ENCODE assay signal across 8 cellular contexts in the genomic region with DNA sequence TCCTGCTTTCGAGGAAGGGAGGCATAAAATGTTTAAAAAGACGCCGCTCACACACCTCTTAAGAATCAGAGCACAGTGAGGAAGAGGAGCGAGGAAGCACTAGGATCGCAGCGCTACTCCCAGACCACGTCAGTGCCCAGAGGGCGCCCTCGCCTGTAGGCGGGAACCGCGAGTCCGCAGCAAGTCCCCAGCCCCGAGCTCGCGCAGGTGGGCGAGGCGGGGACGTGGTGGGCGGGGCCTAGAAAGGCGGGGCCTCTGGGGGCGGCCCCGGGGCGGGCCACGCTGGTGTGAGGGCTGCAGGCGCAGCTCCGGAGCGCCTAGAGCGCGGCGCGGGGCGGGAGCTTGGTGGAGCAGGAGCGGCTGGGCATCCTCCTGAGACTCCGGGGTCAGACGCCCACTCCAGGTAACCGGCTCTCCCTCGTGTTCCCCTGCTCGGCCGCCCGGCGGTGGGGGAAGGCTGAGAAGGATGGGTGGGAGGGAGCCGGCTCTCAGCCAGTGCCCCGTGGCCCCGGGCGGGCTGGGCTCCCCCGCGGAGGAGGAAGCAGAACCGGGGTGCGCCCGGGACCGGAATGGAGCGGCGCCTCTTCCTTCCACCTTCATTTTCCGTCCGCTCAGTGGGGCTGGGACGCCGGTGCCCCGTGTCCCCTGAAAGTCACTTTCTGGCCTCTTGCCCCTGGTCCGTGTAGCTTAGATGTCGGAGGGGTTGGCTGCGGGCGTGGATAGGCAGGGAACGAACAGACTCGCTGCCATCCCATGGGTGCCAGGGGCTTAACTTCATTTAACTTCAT. TPM values are rescaled to one million over a fixed set of nuclear protein-coding genes. Genes with fewer than 3 reads are reported as not detected.
DNase-seq lines count a peak whose midpoint lies in the region; ATAC-seq and TF ChIP-seq lines count a peak whose summit lies in the region.

A gene (plus strand): TSS at position 280 of the 788 bp plus-strand sequence. CDS start 43,200 bp downstream, outside the sequence.

- H3K9me3 ChIP-seq in T-helper 17 cell (ENCODE audit: control insufficient read depth, low read length, poor library complexity, severe bottlenecking) (no peaks in the 10 kb centered on the region), right cardiac atrium (ENCODE audit: control insufficient read depth, low read length) (no peaks in the 10 kb centered on the region)

- ATAC-seq in HG02852 (IDR thresholded peaks at IDR 0.05; ENCODE audit: unreplicated experiment) (peak; percentile 82), T-helper 17 cell (peak; percentile 95), right cardiac atrium (peak; percentile 98)

- TF ChIP-seq POLR2A in GM15510 (IDR thresholded peaks at IDR 0.05; ENCODE audit: borderline replicate concordance, extremely low read depth, insufficient read length) = peak; percentile 92

- H3K4me1 Mint-ChIP-seq in T-helper 17 cell = peaks cover 25% of the 10 kb centered on the region

- peak within 1 kb of the TSS; percentile 62 for H3K9ac ChIP-seq in rectal smooth muscle tissue (ENCODE audit: low read length)

- no peaks in the 10 kb centered on the region for H3K4me1 ChIP-seq in right cardiac atrium (ENCODE audit: control insufficient read depth, insufficient read depth, low read length)
- peaks cover 2% of the 10 kb centered on the region for H3K4me1 ChIP-seq in rectal smooth muscle tissue (ENCODE audit: control insufficient read depth, insufficient read depth, low read length)

- no peaks in the 10 kb centered on the region for H3K36me3 ChIP-seq in rectal smooth muscle tissue (ENCODE audit: control insufficient read depth, insufficient read depth, low read length)

- no peaks in the 10 kb centered on the region for H3K27me3 ChIP-seq in right cardiac atrium (ENCODE audit: control insufficient read depth, insufficient read depth)
- no peaks in the 10 kb centered on the region for H3K27me3 ChIP-seq in rectal smooth muscle tissue (ENCODE audit: control insufficient read depth, insufficient read depth, low read length)

- 1% methylated on average over 65 of the region's 65 CpGs for WGBS in right cardiac atrium

- H3K4me3 Mint-ChIP-seq in T-helper 17 cell = peak within 1 kb of the TSS; percentile 95

- H3K27ac Mint-ChIP-seq in T-helper 17 cell = peak within 1 kb of the TSS; percentile 77

- H3K27me3 Mint-ChIP-seq in T-helper 17 cell = no peaks in the 10 kb centered on the region

- intact Hi-C loops in right cardiac atrium (cut with DNase I) = loop anchor here in 1 of 4 donors (5.0 kb wide), 1 partner anchor 203 kb away; no protein-coding TSS in a partner anchor

- H3K4me3 ChIP-seq in right cardiac atrium (ENCODE audit: low read length) (peak within 1 kb of the TSS; percentile 64), rectal smooth muscle tissue (ENCODE audit: low read length) (peak within 1 kb of the TSS; percentile 82)

- peak within 1 kb of the TSS; percentile 6 for H3K27ac ChIP-seq in right cardiac atrium (ENCODE audit: low read length)
- H3K27ac ChIP-seq in rectal smooth muscle tissue (ENCODE audit: low read depth, low read length) = no peak within 1 kb of the TSS

- H3K36me3 Mint-ChIP-seq in T-helper 17 cell (ENCODE audit: low read depth) = no peaks in the 10 kb centered on the region

- peak; percentile 90 for DNase-seq in NCI-H1436 (lab: John Stamatoyannopoulos, UW)
- DNase-seq in T-helper 17 cell = peak; percentile 87 to 90 (median 88)
- DNase-seq in anterior cingulate cortex (lab: John Stamatoyannopoulos, UW) = peak in 49 of 58 donors; percentile 5 to 65 (median 26)
- peak; percentile 83 to 94 (median 93) for DNase-seq in right cardiac atrium
- no peak for DNase-seq in OCI-M2 (lab: John Stamatoyannopoulos, UW; ENCODE audit: unreplicated experiment)

RNA-seq across cellular contexts. Expression of the gene that starts here (rescaled TPM):
- total RNA-seq in T-helper 17 cell (1 to 10 TPM; 6.4 to 9.0 TPM), right cardiac atrium (1 to 10 TPM; 2.6 to 5.7 (median 4.0) TPM)
- 0.91 TPM for polyA plus RNA-seq in right cardiac atrium
